8 cellular contexts compared by ENCODE assay signal in the genomic region with DNA sequence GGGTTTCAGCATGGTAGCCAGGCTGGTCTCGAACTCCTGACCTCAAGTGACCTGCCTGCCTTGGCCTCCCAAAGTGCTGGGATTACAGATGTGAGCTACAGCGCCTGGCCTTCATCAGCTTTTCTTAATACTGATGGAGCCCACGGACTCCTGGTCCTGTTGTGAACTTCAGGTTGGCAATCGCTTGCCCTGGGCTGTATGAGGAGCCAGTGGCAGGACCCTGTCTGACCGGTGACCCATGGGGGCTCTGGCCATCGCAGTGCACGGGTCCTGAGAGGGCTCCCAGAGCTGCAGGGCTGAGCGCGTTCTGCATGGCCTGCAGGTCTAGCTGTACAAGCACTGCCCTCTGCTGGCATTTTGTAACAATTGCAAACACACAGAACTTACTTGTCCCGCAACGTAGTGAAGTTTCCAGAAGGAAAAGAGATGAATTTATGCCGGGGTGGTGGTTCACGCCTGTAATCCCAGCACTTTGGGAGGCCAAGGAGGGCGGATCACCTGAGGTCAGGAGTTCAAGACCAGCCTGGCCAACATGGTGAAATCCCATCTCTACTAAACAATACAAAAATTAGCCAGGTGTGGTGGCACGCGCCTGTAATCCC. TPM values are rescaled to one million over a fixed set of nuclear protein-coding genes. Genes with fewer than 3 reads are reported as not detected.
A peak's percentile ranks its signal among the peaks of the same experiment; 100 is the strongest.
DNase-seq lines count a peak whose midpoint lies in the region; ATAC-seq and TF ChIP-seq lines count a peak whose summit lies in the region.
"Not testable (repeated sequence)": the region's sequence is repeated elsewhere in the genome, so short reads cannot be mapped to it uniquely, and the experiment has no call there.

No MANE protein-coding gene starts in this region.

- not testable (repeated sequence) for H3K4me2 ChIP-seq in GM23248 (ENCODE audit: unreplicated experiment)

- not testable (repeated sequence) for H3K9me3 ChIP-seq in GM23248 (ENCODE audit: low read depth); Panc1 (ENCODE audit: control insufficient read depth, insufficient read depth, low read depth, low read length); esophagus muscularis mucosa

- H3K27ac ChIP-seq in GM23248; Panc1 (ENCODE audit: low read length); esophagus muscularis mucosa (replicated peaks in 1 of 4): not testable (repeated sequence)

- TF ChIP-seq CTCF in Panc1 (IDR thresholded peaks at IDR 0.05) (peak; percentile 93), esophagus muscularis mucosa (IDR thresholded peaks at IDR 0.05) (peak; percentile 76 to 81 (median 78)), mesothelial cell of epicardium (IDR thresholded peaks at IDR 0.05; ENCODE audit: unreplicated experiment) (peak; percentile 66)

- WGBS in GM23248 (ENCODE audit: low coverage in 1 of 2, low lambda C conversion rate in 2 of 2, missing lambda C conversion rate in 2 of 2), 2 experiments: 23% methylated on average over 16 of the region's 16 CpGs
- 40% methylated on average over 7 of the region's 16 CpGs for WGBS in esophagus muscularis mucosa

- H3K4me1 Mint-ChIP-seq in activated T-cell treated with anti-CD3 and anti-CD28 coated beads, Interleukin-2, amount 50 U/mL, for 24 hours (ENCODE audit: low read depth); mesothelial cell of epicardium: not testable (repeated sequence)

- H3K79me2 ChIP-seq in GM23248 (ENCODE audit: insufficient read depth): not testable (repeated sequence)

- POLR2A ChIA-PET in Panc1 (lab: Charles Lee): not testable (repeated sequence)

- not testable (repeated sequence) for H4K20me1 ChIP-seq in GM23248 (ENCODE audit: insufficient read depth)

- not testable (repeated sequence) for TF ChIP-seq EP300 in esophagus muscularis mucosa (IDR thresholded peaks at IDR 0.05)

- intact Hi-C loops in Panc1 (cut with micrococcal nuclease; ENCODE audit: unreplicated experiment): loop anchor here (1.0 to 5.0 kb wide), 2 partner anchors 125 to 243 kb away; no protein-coding TSS in a partner anchor
- intact Hi-C loops in esophagus muscularis mucosa (cut with DNase I): not testable (repeated sequence)

- not testable (repeated sequence) for H3K9ac ChIP-seq in GM23248

- H3K4me3 Mint-ChIP-seq in activated T-cell treated with anti-CD3 and anti-CD28 coated beads, Interleukin-2, amount 50 U/mL, for 24 hours; mesothelial cell of epicardium: not testable (repeated sequence)

- not testable (repeated sequence) for H3K27me3 ChIP-seq in GM23248 (replicated peaks; ENCODE audit: insufficient read depth); Panc1 (ENCODE audit: control insufficient read depth, insufficient read depth, low read length)
- H3K27me3 ChIP-seq in esophagus muscularis mucosa: peaks cover 0 to 40% (median 5%) of the 10 kb centered on the region in 4 donors

- H3K4me1 ChIP-seq in GM23248 (ENCODE audit: insufficient read depth); Panc1 (ENCODE audit: control insufficient read depth, insufficient read depth, low read length); esophagus muscularis mucosa: not testable (repeated sequence)

- H3K27ac Mint-ChIP-seq in activated T-cell treated with anti-CD3 and anti-CD28 coated beads, Interleukin-2, amount 50 U/mL, for 24 hours; mesothelial cell of epicardium: not testable (repeated sequence)

- H3K27me3 Mint-ChIP-seq in activated T-cell treated with anti-CD3 and anti-CD28 coated beads, Interleukin-2, amount 50 U/mL, for 24 hours; mesothelial cell of epicardium (ENCODE audit: low read depth): not testable (repeated sequence)

- DNase-seq in Daoy (ENCODE audit: low read depth): peak; percentile 50
- peak; percentile 82 for DNase-seq in GM23248
- peak; percentile 50 to 62 for DNase-seq in Kasumi-1 (lab: John Stamatoyannopoulos, UW)
- DNase-seq in Panc1 (ENCODE audit: low read depth, low spot score); esophagus muscularis mucosa (ENCODE audit: extremely low spot score); mesothelial cell of epicardium (ENCODE audit: low spot score in 2 of 2, unreplicated experiment in 2 of 2): not testable (repeated sequence)
- DNase-seq in activated T-cell treated with anti-CD3 and anti-CD28 coated beads, Interleukin-2, amount 50 U/mL, for 24 hours: peak; percentile 64
- peak; percentile 51 for DNase-seq in stromal cell of bone marrow (ENCODE audit: low read depth)

- not testable (repeated sequence) for H3K4me3 ChIP-seq in GM23248; Panc1 (ENCODE audit: low read depth in 2 of 2, low read length in 2 of 2); esophagus muscularis mucosa

- H3K9me2 ChIP-seq in GM23248 (ENCODE audit: insufficient read depth): not testable (repeated sequence)

- BruUV-seq in Panc1 (replicated peaks; lab: Mats Ljungman, UMichigan): not testable (repeated sequence)

- not testable (repeated sequence) for H3K36me3 ChIP-seq in GM23248 (ENCODE audit: low read depth); Panc1 (ENCODE audit: control insufficient read depth, insufficient read depth, low read length); esophagus muscularis mucosa

- not testable (repeated sequence) for TF ChIP-seq POLR2A in esophagus muscularis mucosa (IDR thresholded peaks at IDR 0.05; ENCODE audit: low read depth)

- in situ Hi-C loops in GM23248 (cut with MboI); Panc1 (cut with HindIII; ENCODE audit: low pct_unique_long_range_greater_than_20kb, low sequenced_read_pairs): not testable (repeated sequence)

- ATAC-seq in Panc1: peak; percentile 89

- CTCF ChIA-PET in Panc1 (lab: Charles Lee): interaction anchor here (0.6 to 1.3 kb wide), 6 partner anchors 87 to 448 kb away, joined by 3 to 6 read pairs (median 4); no protein-coding TSS in a partner anchor

- H3K9me3 Mint-ChIP-seq in activated T-cell treated with anti-CD3 and anti-CD28 coated beads, Interleukin-2, amount 50 U/mL, for 24 hours; mesothelial cell of epicardium: not testable (repeated sequence)

- H3K36me3 Mint-ChIP-seq in activated T-cell treated with anti-CD3 and anti-CD28 coated beads, Interleukin-2, amount 50 U/mL, for 24 hours (ENCODE audit: low read depth); mesothelial cell of epicardium: not testable (repeated sequence)

- not testable (repeated sequence) for H2AFZ ChIP-seq in GM23248

- peaks cover 10% of the 10 kb centered on the region for H3F3A ChIP-seq in GM23248 (ENCODE audit: insufficient read depth)

RNA-seq across cellular contexts. Expression of gene MPC1, which starts 18.0 kb away (rescaled TPM):
- 21.4 and 22.5 TPM in 2 replicates for total RNA-seq in Daoy (2014; rRNA removed; shearing (Covaris generic))
- total RNA-seq in GM23248 (2014; rRNA removed; shearing (Covaris generic)): 41.9 and 55.1 TPM in 2 replicates
- polyA plus RNA-seq in GM23248 (2016; fragmentation: Nextera tagmentation; extraction: Ambion mirVana): 76.1 and 76.2 TPM in 2 replicates
- 7.0 TPM for total RNA-seq in Panc1 (2021; ENCODE audit: unreplicated experiment)
- polyA plus RNA-seq in Panc1 (2012; ENCODE audit: insufficient read length): 14.2 TPM
- 10 to 100 TPM; 54.7 to 68.1 (median 63.1) TPM for total RNA-seq in esophagus muscularis mucosa
- 12.4 to 14.3 TPM (median 12.7 TPM) in 3 replicates for total RNA-seq in mesothelial cell of epicardium

RNA-seq across cellular contexts. Expression of gene SFT2D1, which starts 58.4 kb away (rescaled TPM):
- 40.4 and 47.1 TPM in 2 replicates for total RNA-seq in Daoy (2014; rRNA removed; shearing (Covaris generic))
- 51.4 and 75.4 TPM in 2 replicates for total RNA-seq in GM23248 (2014; rRNA removed; shearing (Covaris generic))
- polyA plus RNA-seq in GM23248 (2016; fragmentation: Nextera tagmentation; extraction: Ambion mirVana): 103 and 115 TPM in 2 replicates
- total RNA-seq in Panc1 (2021; ENCODE audit: unreplicated experiment) (54.1 TPM), esophagus muscularis mucosa (10 to 100 TPM; 19.8 to 34.9 (median 27.9) TPM), mesothelial cell of epicardium (26.0 to 26.8 TPM (median 26.6 TPM) in 3 replicates)
- polyA plus RNA-seq in Panc1 (2012; ENCODE audit: insufficient read length): 43.7 TPM
